1 cellular context compared by ENCODE assay signal in genomic region chr3:19052874-19053273, GRCh38.
A peak's percentile ranks its signal among the peaks of the same experiment; 100 is the strongest.
TF ChIP-seq lines count a peak whose summit lies in the region.

No MANE protein-coding gene starts in this region.

TF ChIP-seq in HepG2, 621 proteins besides CTCF, POLR2A, EP300 and RAD21 (continued from another document):
- TF ChIP-seq MLXIP (CRISPR knock-in tag; IDR thresholded peaks at IDR 0.05; ENCODE audit: borderline replicate concordance) = no peak
- TF ChIP-seq MAFK (conservative IDR thresholded peaks at IDR 0.05 in 1 of 2, IDR thresholded peaks at IDR 0.05 in 1 of 2; ENCODE audit: low read length in 2 of 2) = peak; percentile 81 to 95
- no peak for TF ChIP-seq SOX5 (CRISPR knock-in tag; IDR thresholded peaks at IDR 0.05; ENCODE audit: borderline replicate concordance)
- TF ChIP-seq KIAA2018 (CRISPR knock-in tag; IDR thresholded peaks at IDR 0.05; ENCODE audit: borderline replicate concordance) = no peak
- TF ChIP-seq MAFF (IDR thresholded peaks at IDR 0.05; ENCODE audit: low read depth, low read length) = peak; percentile 92
